ENCODE assay signal across 16 cellular contexts in the genomic region with DNA sequence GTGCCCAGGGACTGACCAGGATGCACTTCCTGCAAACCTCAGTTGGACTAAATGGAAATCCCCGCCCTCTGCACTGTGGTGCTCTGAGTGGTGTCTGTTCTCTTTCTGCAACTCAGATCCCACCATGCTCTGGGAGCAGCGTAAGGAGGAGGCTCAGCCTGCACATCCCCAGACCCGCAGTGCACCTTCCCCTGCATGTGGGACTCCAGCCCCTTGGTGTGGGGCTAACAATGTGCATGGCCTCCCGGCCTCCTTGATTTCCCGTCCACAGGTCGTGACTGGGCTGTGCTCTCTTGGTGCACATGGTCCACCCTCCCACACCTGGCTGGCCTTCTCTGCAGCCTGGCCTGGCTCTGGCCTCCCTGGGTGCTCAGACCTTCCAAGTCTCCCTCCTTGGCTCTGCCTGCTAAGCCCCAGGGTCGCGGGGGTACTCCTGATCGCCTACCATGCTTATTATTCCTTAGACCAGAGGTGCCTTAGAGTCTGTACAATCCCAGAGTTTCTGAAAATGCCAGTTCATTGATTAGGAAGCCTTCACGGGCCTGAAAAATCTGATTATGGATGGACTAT.
DNase-seq lines count a peak whose midpoint lies in the region; ATAC-seq and TF ChIP-seq lines count a peak whose summit lies in the region.
"Had no signal": no experiment of that assay in that cellular context is flagged by ENCODE, and none has a peak within 500 bp of the region (broad histone marks: within the 10 kb centered on the region; RNA-seq: fewer than 3 reads in every experiment).

No MANE protein-coding gene starts in this region.

- ATAC-seq in heart right ventricle: no peak
- no peak for ATAC-seq in GM19455 (IDR thresholded peaks at IDR 0.05; ENCODE audit: unreplicated experiment)
- ATAC-seq: CD8-positive, alpha-beta T cell had no signal

- no peak overlapping the region for H3K4me3 Mint-ChIP-seq in type B pancreatic cell
- H3K4me3 Mint-ChIP-seq: B cell; CD8-positive, alpha-beta T cell had no signal

- TF ChIP-seq CTCF in right atrium auricular region (IDR thresholded peaks at IDR 0.05) (no peak), heart right ventricle (IDR thresholded peaks at IDR 0.05) (no peak), esophagus muscularis mucosa (IDR thresholded peaks at IDR 0.05) (no peak), type B pancreatic cell (conservative IDR thresholded peaks at IDR 0.05) (no peak)

- H3K27me3 ChIP-seq in right atrium auricular region: no peaks in the 10 kb centered on the region
- no peaks in the 10 kb centered on the region for H3K27me3 ChIP-seq in heart right ventricle
- H3K27me3 ChIP-seq in esophagus muscularis mucosa: peaks cover 0 to 9% (median 0%) of the 10 kb centered on the region in 4 donors
- H3K27me3 ChIP-seq: BLaER1 treated with 17β-estradiol and CSF1 and Interleukin-3, amounts not matched to agents 10 nM and 100 nM had no signal

- no peak for TF ChIP-seq POLR2A in esophagus muscularis mucosa (IDR thresholded peaks at IDR 0.05; ENCODE audit: low read depth)

- peaks cover 9% of the 10 kb centered on the region for H3K27me3 Mint-ChIP-seq in type B pancreatic cell
- H3K27me3 Mint-ChIP-seq: B cell had no signal

- no peak overlapping the region for H3K27ac ChIP-seq in right atrium auricular region
- H3K27ac ChIP-seq in heart right ventricle: no peak overlapping the region
- no peak overlapping the region for H3K27ac ChIP-seq in esophagus muscularis mucosa (replicated peaks in 1 of 4)
- H3K27ac ChIP-seq in substantia nigra (ENCODE audit: low read depth, low read length, poor library complexity, severe bottlenecking): no peak overlapping the region
- H3K27ac ChIP-seq: BLaER1 treated with 17β-estradiol and CSF1 and Interleukin-3, amounts not matched to agents 10 nM and 100 nM; HL-60 had no signal

- WGBS in heart right ventricle, 2 donors: 86 to 91% methylated on average over 10 of the region's 10 CpGs
- 92% methylated on average over 4 of the region's 10 CpGs for WGBS in esophagus muscularis mucosa

- DNase-seq in right atrium auricular region (ENCODE audit: low spot score): peak; percentile 28
- no peak for DNase-seq in heart right ventricle
- DNase-seq in esophagus muscularis mucosa (ENCODE audit: extremely low spot score): peak; percentile 86
- DNase-seq in type B pancreatic cell (ENCODE audit: extremely low spot score, unreplicated experiment): peak; percentile 44
- no peak for DNase-seq in substantia nigra (lab: John Stamatoyannopoulos, UW)
- DNase-seq in anterior cingulate cortex (lab: John Stamatoyannopoulos, UW): no peak
- no peak for DNase-seq in activated CD8-positive, alpha-beta memory T cell treated with anti-CD3 and anti-CD28 coated beads, Interleukin-2, amount 50 U/mL, for 4 hours
- DNase-seq: 8988T; Calu3; CD8-positive, alpha-beta T cell; GF-D8 had no signal

- H3K36me3 Mint-ChIP-seq in type B pancreatic cell: no peaks in the 10 kb centered on the region
- H3K36me3 Mint-ChIP-seq: CD8-positive, alpha-beta T cell had no signal

- no peak overlapping the region for H3K27ac Mint-ChIP-seq in type B pancreatic cell
- H3K27ac Mint-ChIP-seq: B cell; CD8-positive, alpha-beta T cell had no signal

- H3K36me3 ChIP-seq in right atrium auricular region: no peaks in the 10 kb centered on the region
- H3K36me3 ChIP-seq in heart right ventricle: no peaks in the 10 kb centered on the region
- H3K36me3 ChIP-seq in esophagus muscularis mucosa: no peaks in the 10 kb centered on the region
- H3K36me3 ChIP-seq: BLaER1 treated with 17β-estradiol and CSF1 and Interleukin-3, amounts not matched to agents 10 nM and 100 nM; HAP-1 had no signal

- H3K9me3 ChIP-seq in right atrium auricular region (peaks cover 0 to 13% of the 10 kb centered on the region in 2 donors), heart right ventricle (peaks cover 0 to 26% (median 5%) of the 10 kb centered on the region in 11 donors), esophagus muscularis mucosa (peaks cover 0 to 26% (median 0%) of the 10 kb centered on the region in 4 donors)
- H3K9me3 ChIP-seq: HAP-1 had no signal

- H3K4me1 Mint-ChIP-seq in type B pancreatic cell (ENCODE audit: unreplicated experiment): peaks cover 8% of the 10 kb centered on the region
- H3K4me1 Mint-ChIP-seq: B cell had no signal

- intact Hi-C loops in heart right ventricle (cut with DNase I) (no loop called here), esophagus muscularis mucosa (cut with DNase I) (no loop called here)

- no peaks in the 10 kb centered on the region for H3K4me1 ChIP-seq in right atrium auricular region
- no peaks in the 10 kb centered on the region for H3K4me1 ChIP-seq in heart right ventricle
- no peaks in the 10 kb centered on the region for H3K4me1 ChIP-seq in esophagus muscularis mucosa
- H3K4me1 ChIP-seq: BLaER1 treated with 17β-estradiol and CSF1 and Interleukin-3, amounts not matched to agents 10 nM and 100 nM; HAP-1 had no signal

- H3K4me3 ChIP-seq in right atrium auricular region (no peak overlapping the region), heart right ventricle (no peak overlapping the region), esophagus muscularis mucosa (no peak overlapping the region)
- H3K4me3 ChIP-seq: BLaER1 treated with 17β-estradiol and CSF1 and Interleukin-3, amounts not matched to agents 10 nM and 100 nM; HAP-1 had no signal

- TF ChIP-seq EP300 in esophagus muscularis mucosa (IDR thresholded peaks at IDR 0.05): no peak

- H3K9me3 Mint-ChIP-seq in type B pancreatic cell: peaks cover 15% of the 10 kb centered on the region

Comparison
In these comparisons a context has a peak if more than half of its experiments do, and no peak if none do; other contexts are left out.
1. DNase-seq: peak in right atrium auricular region (single experiment), esophagus muscularis mucosa (single experiment) and type B pancreatic cell (single experiment); none in heart right ventricle (0 of 2), substantia nigra (0 of 49), anterior cingulate cortex (0 of 58) and activated CD8-positive, alpha-beta memory T cell treated with anti-CD3 and anti-CD28 coated beads, Interleukin-2, amount 50 U/mL, for 4 hours (single experiment).